In genomic region chr19:40502647-40503046, GRCh38 we compare ENCODE assay signal across 15 cellular contexts. TPM values are rescaled to one million over a fixed set of nuclear protein-coding genes. Genes with fewer than 3 reads are reported as not detected.
A peak's percentile ranks its signal among the peaks of the same experiment; 100 is the strongest.
DNase-seq lines count a peak whose midpoint lies in the region; ATAC-seq, FAIRE-seq and TF ChIP-seq lines count a peak whose summit lies in the region.
"Had no signal": no experiment of that assay in that cellular context is flagged by ENCODE, and none has a peak within 500 bp of the region (broad histone marks: within the 10 kb centered on the region; RNA-seq: fewer than 3 reads in every experiment).

No MANE protein-coding gene starts in this region.

- H3K4me3 ChIP-seq in PC-3 (ENCODE audit: low read length) (no peak overlapping the region), epithelial cell of esophagus (ENCODE audit: low read length) (no peak overlapping the region), small intestine (ENCODE audit: low read depth in 1 of 2, low read length in 2 of 2) (no peak overlapping the region), heart right ventricle (no peak overlapping the region)
- H3K4me3 ChIP-seq: vagina had no signal

- no peaks in the 10 kb centered on the region for H3K9me2 ChIP-seq in PC-3 (replicated peaks; ENCODE audit: low read length)

- ATAC-seq in PC-3 (no peak; the same call in 1 of the 2 replicates), heart right ventricle (no peak)
- ATAC-seq: activated CD4-positive, CD25-positive, alpha-beta regulatory T cell treated with anti-CD3 and anti-CD28 coated beads, Interleukin-2, amount 50 U/mL, for 24 hours had no signal

- H3K9ac ChIP-seq in PC-3 (ENCODE audit: low read length) = no peak overlapping the region

- H3K4me1 ChIP-seq in PC-3 (ENCODE audit: insufficient read depth, low read length) (no peaks in the 10 kb centered on the region), small intestine (ENCODE audit: control insufficient read depth in 2 of 2, insufficient read depth in 1 of 2, low read depth in 1 of 2, low read length in 1 of 2) (no peaks in the 10 kb centered on the region), heart right ventricle (no peaks in the 10 kb centered on the region)
- H3K4me1 ChIP-seq: vagina had no signal

- H3F3A ChIP-seq in PC-3 (ENCODE audit: low read length, unreplicated experiment) = no peaks in the 10 kb centered on the region

- CTCF ChIA-PET in PC-3 (lab: Charles Lee) = interaction anchor here (0.6 kb wide), 1 partner anchor 82 kb away, joined by 11 read pairs; no protein-coding TSS in a partner anchor

- H3K36me3 ChIP-seq in PC-3 (ENCODE audit: low read depth, low read length) = no peaks in the 10 kb centered on the region
- no peaks in the 10 kb centered on the region for H3K36me3 ChIP-seq in small intestine (ENCODE audit: control insufficient read depth in 2 of 2, insufficient read depth in 2 of 2, low read length in 2 of 2)
- no peaks in the 10 kb centered on the region for H3K36me3 ChIP-seq in heart right ventricle
- H3K36me3 ChIP-seq: vagina had no signal

- peak; percentile 47 for DNase-seq in NCI-H2227 (lab: John Stamatoyannopoulos, UW; ENCODE audit: unreplicated experiment)
- no peak for DNase-seq in NCI-H2227 treated with DMSO at 0.1 percent for 48 hours (lab: John Stamatoyannopoulos, UW)
- DNase-seq in PC-3 = peak; percentile 21
- peak; percentile 40 for DNase-seq in epithelial cell of esophagus (ENCODE audit: low read depth)
- peak; percentile 65 for DNase-seq in small intestine
- DNase-seq in NCI-H1436 (lab: John Stamatoyannopoulos, UW) = no peak
- no peak for DNase-seq in NCI-H2107 (lab: John Stamatoyannopoulos, UW)
- no peak for DNase-seq in heart right ventricle
- DNase-seq: activated T-cell treated with anti-CD3 and anti-CD28 coated beads, Interleukin-2, amount 50 U/mL, for 24 hours; mesenchymal stem cell; SHP77 treated with DMSO at 0.1 percent for 48 hours; stimulated activated CD4-positive, alpha-beta T cell treated with anti-CD3 and anti-CD28 coated beads, Interleukin-15, amount 100 ng/mL, for 24 hours had no signal

- POLR2A ChIA-PET in PC-3 (lab: Charles Lee; ENCODE audit: unreplicated experiment) = no interaction called here

- 14 to 43% (median 28%) methylated on average over 6 of the region's 6 CpGs for WGBS in small intestine, 3 donors
- 61 to 70% methylated on average over 6 of the region's 6 CpGs for WGBS in heart right ventricle, 2 donors

- TF ChIP-seq CTCF in PC-3 (conservative IDR thresholded peaks at IDR 0.05; ENCODE audit: low read depth, low read length) (0 out of 2 replicates have a peak, but pooled peaks have one; percentile 22), epithelial cell of esophagus (IDR thresholded peaks at IDR 0.05; ENCODE audit: insufficient read depth, low read depth, low read length, missing control alignments) (peak; percentile 39), heart right ventricle (IDR thresholded peaks at IDR 0.05) (no peak)

- FAIRE-seq in small intestine (lab: Jason Lieb, UNC) = no peak
- FAIRE-seq: GM18507 had no signal

- no peak overlapping the region for H3K4me2 ChIP-seq in PC-3 (ENCODE audit: low read length)

- H4K20me1 ChIP-seq in PC-3 (ENCODE audit: low read length) = no peaks in the 10 kb centered on the region

- intact Hi-C loops in PC-3 (cut with micrococcal nuclease) = no loop called here
- intact Hi-C loops in heart right ventricle (cut with DNase I) = no loop called here

- no peaks in the 10 kb centered on the region for H3K9me3 ChIP-seq in PC-3 (ENCODE audit: low read length)
- H3K9me3 ChIP-seq in small intestine (ENCODE audit: control insufficient read depth, low read depth) = no peaks in the 10 kb centered on the region
- no peaks in the 10 kb centered on the region for H3K9me3 ChIP-seq in heart right ventricle
- H3K9me3 ChIP-seq: vagina had no signal

- H2AFZ ChIP-seq in PC-3 (ENCODE audit: low read length) = no peak overlapping the region

- H3K27ac ChIP-seq in PC-3 (ENCODE audit: low read length) = no peak overlapping the region
- H3K27ac ChIP-seq in small intestine (ENCODE audit: low read depth in 1 of 2, low read length in 1 of 2) = no peak overlapping the region
- H3K27ac ChIP-seq in heart right ventricle = no peak overlapping the region
- H3K27ac ChIP-seq: vagina had no signal

- BruUV-seq in PC-3 (replicated peaks; lab: Mats Ljungman, UMichigan) = no TSS peak

- H3K79me2 ChIP-seq in PC-3 (ENCODE audit: low read length) = no peaks in the 10 kb centered on the region

- H3K27me3 ChIP-seq in PC-3 (ENCODE audit: low read length) (no peaks in the 10 kb centered on the region), small intestine (ENCODE audit: control insufficient read depth in 2 of 2, insufficient read depth in 2 of 2, low read length in 2 of 2) (no peaks in the 10 kb centered on the region), heart right ventricle (peaks cover 0 to 4% (median 0%) of the 10 kb centered on the region in 7 donors)
- H3K27me3 ChIP-seq: vagina had no signal

RNA-seq across cellular contexts. Expression of gene SPTBN4, which starts 35.8 kb away (rescaled TPM):
- total RNA-seq in PC-3 (2014; rRNA removed) (0.81 and 1.9 TPM in 2 replicates), heart right ventricle (1 to 10 TPM; 3.0 to 6.6 (median 4.9) TPM)
- polyA plus RNA-seq in small intestine (1 to 10 TPM in 2 of 3 donors, not detected in 1; 1.1 to 1.8 TPM), heart right ventricle (10 to 100 TPM in 1 of 2 donors, 1 to 10 TPM in 1; 3.2 to 13.8 TPM)

RNA-seq across cellular contexts. Expression of gene BLVRB, which starts 37.1 kb away (rescaled TPM):
- total RNA-seq in PC-3 (2014; rRNA removed) (196 and 246 TPM in 2 replicates), heart right ventricle (100 to 1,000 TPM in 3 of 10 donors, 10 to 100 TPM in 7; 70.9 to 144 (median 91.4) TPM)
- polyA plus RNA-seq in small intestine (100 to 1,000 TPM; 197 to 206 (median 205) TPM), heart right ventricle (100 to 1,000 TPM in 1 of 2 donors, 10 to 100 TPM in 1; 95.8 to 213 TPM)

RNA-seq across cellular contexts. Expression of gene SERTAD3, which starts 58.5 kb away (rescaled TPM):
- total RNA-seq in PC-3 (2014; rRNA removed) (7.9 and 12.9 TPM in 2 replicates), heart right ventricle (10 to 100 TPM; 19.4 to 37.5 (median 27.4) TPM)
- polyA plus RNA-seq in small intestine (10 to 100 TPM; 21.3 to 31.3 (median 28.6) TPM), heart right ventricle (10 to 100 TPM; 35.3 to 35.6 TPM)

Comparison
In these comparisons a context has a peak if more than half of its experiments do, and no peak if none do; other contexts are left out.
1. DNase-seq: peak in NCI-H2227 (single experiment), PC-3 (single experiment), epithelial cell of esophagus (single experiment) and small intestine (single experiment); none in NCI-H2227 treated with DMSO at 0.1 percent for 48 hours (single experiment), NCI-H1436 (single experiment), NCI-H2107 (single experiment) and heart right ventricle (0 of 2).
2. CTCF ChIP-seq: peak in PC-3 (single experiment) and epithelial cell of esophagus (single experiment); none in heart right ventricle (0 of 9).